Comparison of ENCODE assay signal across 8 cellular contexts in genomic region chr14:50762001-50762930, GRCh38.
A peak's percentile ranks its signal among the peaks of the same experiment; 100 is the strongest.
DNase-seq lines count a peak whose midpoint lies in the region; ATAC-seq, FAIRE-seq and TF ChIP-seq lines count a peak whose summit lies in the region.

No MANE protein-coding gene starts in this region.

- H3K79me2 ChIP-seq in GM23338 (replicated peaks; ENCODE audit: insufficient read depth) = no peaks in the 10 kb centered on the region

- H3K4me3 ChIP-seq in mesenchymal stem cell (ENCODE audit: insufficient read depth in 1 of 2, low read depth in 1 of 2, low read length in 2 of 2) = peak overlapping the region in 1 of 2 experiments; percentile 24
- H3K4me3 ChIP-seq in GM23338 = no peak overlapping the region

- H2AK5ac ChIP-seq in mesenchymal stem cell (ENCODE audit: low read length, severe bottlenecking) = no peak overlapping the region

- peak; percentile 71 for FAIRE-seq in H54 (lab: Jason Lieb, UNC)
- no peak for FAIRE-seq in RCC 7860 (lab: Jason Lieb, UNC)

- no peaks in the 10 kb centered on the region for H3K9me3 Mint-ChIP-seq in GM23338

- H4K91ac ChIP-seq in mesenchymal stem cell (ENCODE audit: low read length) = no peak overlapping the region

- no peak for TF ChIP-seq POLR2A in H54 (IDR thresholded peaks at IDR 0.05; ENCODE audit: low read depth, low read length)

- no peak overlapping the region for H3K4me3 Mint-ChIP-seq in GM23338

- no peaks in the 10 kb centered on the region for H3K27me3 ChIP-seq in mesenchymal stem cell (ENCODE audit: control insufficient read depth in 1 of 2, insufficient read depth in 1 of 2, low read length in 2 of 2)
- no peaks in the 10 kb centered on the region for H3K27me3 ChIP-seq in GM23338 (ENCODE audit: insufficient read depth)

- H3K4me2 ChIP-seq in mesenchymal stem cell (ENCODE audit: low read length, poor library complexity, severe bottlenecking) (no peak overlapping the region), GM23338 (no peak overlapping the region)

- peaks cover 35% of the 10 kb centered on the region for H3K36me3 Mint-ChIP-seq in GM23338 (ENCODE audit: low read depth)

- peaks cover 18 to 68% of the 10 kb centered on the region in 2 experiments for H3K36me3 ChIP-seq in mesenchymal stem cell (ENCODE audit: control insufficient read depth in 1 of 2, insufficient read depth in 2 of 2, low read depth in 1 of 2, low read length in 2 of 2)
- 0 out of 2 replicates have a peak, but pooled peaks cover 8% of the 10 kb centered on the region for H3K36me3 ChIP-seq in GM23338 (ENCODE audit: insufficient read depth)

- H3K9ac ChIP-seq in mesenchymal stem cell (ENCODE audit: low read length) = peak overlapping the region; percentile 66

- H3K23ac ChIP-seq in mesenchymal stem cell (ENCODE audit: low read length in 2 of 2) = no peak overlapping the region

- peaks cover 5% of the 10 kb centered on the region for H3K4me1 ChIP-seq in mesenchymal stem cell (ENCODE audit: control insufficient read depth, insufficient read depth, low read depth, low read length)
- H3K4me1 ChIP-seq in GM23338 (ENCODE audit: insufficient read depth) = no peaks in the 10 kb centered on the region

- TF ChIP-seq CTCF in GM23338 (conservative IDR thresholded peaks at IDR 0.05; ENCODE audit: low read depth in 2 of 2) = no peak

- H3F3A ChIP-seq in GM23338 (replicated peaks; ENCODE audit: low read depth) = no peaks in the 10 kb centered on the region

- H2AFZ ChIP-seq in mesenchymal stem cell (ENCODE audit: low read depth, low read length) (no peak overlapping the region), GM23338 (no peak overlapping the region)

- H3K79me1 ChIP-seq in mesenchymal stem cell (replicated peaks; ENCODE audit: low read length, poor library complexity, severe bottlenecking) = peaks cover 7% of the 10 kb centered on the region

- H3K4me1 Mint-ChIP-seq in GM23338 = no peaks in the 10 kb centered on the region

- peak; percentile 71 for ATAC-seq in GM18499 (IDR thresholded peaks at IDR 0.05; ENCODE audit: insufficient read depth, unreplicated experiment)
- no peak for ATAC-seq in GM23338

- peak; percentile 28 for DNase-seq in H54 (ENCODE audit: insufficient read length, low spot score)
- peak; percentile 47 for DNase-seq in RCC 7860 (ENCODE audit: low spot score)
- peak; percentile 59 for DNase-seq in mesenchymal stem cell
- DNase-seq in GM23338 (ENCODE audit: low spot score) = no peak
- no peak for DNase-seq in SW480 (ENCODE audit: low spot score)
- no peak for DNase-seq in activated effector memory CD4-positive, alpha-beta T cell treated with Interleukin-2 at 50 U/mL for 16 hours
- DNase-seq in NCI-H510A (lab: John Stamatoyannopoulos, UW) = no peak

- no peaks in the 10 kb centered on the region for H3K9me3 ChIP-seq in mesenchymal stem cell (ENCODE audit: control insufficient read depth, low read length)

- H3K18ac ChIP-seq in mesenchymal stem cell (ENCODE audit: low read depth in 1 of 2, low read length in 2 of 2) = peak overlapping the region in 1 of 2 experiments; percentile 5

- no peak overlapping the region for H2BK12ac ChIP-seq in mesenchymal stem cell (ENCODE audit: low read length in 2 of 2)

- no peak overlapping the region for H4K8ac ChIP-seq in mesenchymal stem cell (ENCODE audit: low read length)

- no peak overlapping the region for H2BK15ac ChIP-seq in mesenchymal stem cell (ENCODE audit: low read depth, poor library complexity, severe bottlenecking)

- H3K4ac ChIP-seq in mesenchymal stem cell (ENCODE audit: low read depth in 1 of 2, low read length in 2 of 2) = no peak overlapping the region

- peak overlapping the region in 1 of 2 experiments; percentile 45 for H3K14ac ChIP-seq in mesenchymal stem cell (ENCODE audit: low read length in 2 of 2)

- H2BK120ac ChIP-seq in mesenchymal stem cell (ENCODE audit: low read depth, low read length) = no peak overlapping the region

- H3K27ac ChIP-seq in mesenchymal stem cell (ENCODE audit: low read length, poor library complexity, severe bottlenecking) (peak overlapping the region; percentile 58), GM23338 (ENCODE audit: low read depth) (no peak overlapping the region)

- H4K20me1 ChIP-seq in GM23338 (replicated peaks; ENCODE audit: insufficient read depth) = no peaks in the 10 kb centered on the region

- peaks cover 2% of the 10 kb centered on the region for H3K27me3 Mint-ChIP-seq in GM23338 (ENCODE audit: insufficient read depth, low read depth, poor library complexity)

- H3K27ac Mint-ChIP-seq in GM23338 = no peak overlapping the region

- WGBS in mesenchymal stem cell = 76% methylated on average over 7 of the region's 9 CpGs

- no peak overlapping the region for H2BK5ac ChIP-seq in mesenchymal stem cell (ENCODE audit: low read depth, low read length, poor library complexity, severe bottlenecking)

- H3K9me2 ChIP-seq in GM23338 (ENCODE audit: insufficient read depth) = no peaks in the 10 kb centered on the region

TF ChIP-seq in GM23338, 12 proteins besides CTCF, POLR2A, EP300 and RAD21 (continues in another document):
- TF ChIP-seq POLR2AphosphoS5 (IDR thresholded peaks at IDR 0.05; ENCODE audit: low read depth) (no peak), REST (IDR thresholded peaks at IDR 0.05; ENCODE audit: unreplicated experiment) (no peak), JUNB (IDR thresholded peaks at IDR 0.05; ENCODE audit: unreplicated experiment) (no peak), EZH2phosphoT487 (IDR thresholded peaks at IDR 0.05; ENCODE audit: unreplicated experiment) (no peak), ZNF114 (CRISPR knock-in tag; IDR thresholded peaks at IDR 0.05) (no peak)
- TF ChIP-seq, protein P1, sequence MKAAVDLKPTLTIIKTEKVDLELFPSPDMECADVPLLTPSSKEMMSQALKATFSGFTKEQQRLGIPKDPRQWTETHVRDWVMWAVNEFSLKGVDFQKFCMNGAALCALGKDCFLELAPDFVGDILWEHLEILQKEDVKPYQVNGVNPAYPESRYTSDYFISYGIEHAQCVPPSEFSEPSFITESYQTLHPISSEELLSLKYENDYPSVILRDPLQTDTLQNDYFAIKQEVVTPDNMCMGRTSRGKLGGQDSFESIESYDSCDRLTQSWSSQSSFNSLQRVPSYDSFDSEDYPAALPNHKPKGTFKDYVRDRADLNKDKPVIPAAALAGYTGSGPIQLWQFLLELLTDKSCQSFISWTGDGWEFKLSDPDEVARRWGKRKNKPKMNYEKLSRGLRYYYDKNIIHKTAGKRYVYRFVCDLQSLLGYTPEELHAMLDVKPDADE (IDR thresholded peaks at IDR 0.05) = no peak

Comparison
In these comparisons a context has a peak if more than half of its experiments do, and no peak if none do; other contexts are left out.
1. DNase-seq: peak in H54 (single experiment), RCC 7860 (single experiment) and mesenchymal stem cell (single experiment); none in GM23338 (single experiment), SW480 (single experiment), activated effector memory CD4-positive, alpha-beta T cell treated with Interleukin-2 at 50 U/mL for 16 hours (single experiment) and NCI-H510A (single experiment).